ENCODE assay signal across 1 cellular context in genomic region chr1:236862231-236862591, GRCh38.
TF ChIP-seq lines count a peak whose summit lies in the region.

No MANE protein-coding gene starts in this region.

TF ChIP-seq in GM23338, 12 proteins besides CTCF, POLR2A, EP300 and RAD21 (continued from another document):
- no peak for TF ChIP-seq ZNF462 (CRISPR knock-in tag; IDR thresholded peaks at IDR 0.05)
- TF ChIP-seq ZNF114 (CRISPR knock-in tag; IDR thresholded peaks at IDR 0.05), result no peak
- no peak for TF ChIP-seq POLR2AphosphoS5 (IDR thresholded peaks at IDR 0.05; ENCODE audit: low read depth)
- TF ChIP-seq ETS1 (IDR thresholded peaks at IDR 0.05), result no peak
- TF ChIP-seq EZH2 (IDR thresholded peaks at IDR 0.05; ENCODE audit: low read depth, unreplicated experiment), result no peak
- no peak for TF ChIP-seq JUNB (IDR thresholded peaks at IDR 0.05; ENCODE audit: unreplicated experiment)
- no peak for TF ChIP-seq NANOG (IDR thresholded peaks at IDR 0.05; ENCODE audit: borderline replicate concordance)
- TF ChIP-seq EZH2phosphoT487 (IDR thresholded peaks at IDR 0.05; ENCODE audit: unreplicated experiment), result no peak
- TF ChIP-seq STAT1 (IDR thresholded peaks at IDR 0.05; ENCODE audit: unreplicated experiment), result no peak
